In genomic region chr1:204544321-204544720, GRCh38 we compare ENCODE assay signal across 8 cellular contexts. TPM values are rescaled to one million over a fixed set of nuclear protein-coding genes. Genes with fewer than 3 reads are reported as not detected.
DNase-seq lines count a peak whose midpoint lies in the region; ATAC-seq and TF ChIP-seq lines count a peak whose summit lies in the region.

No MANE protein-coding gene starts in this region.

- H3K4me3 Mint-ChIP-seq in natural killer cell (peak overlapping the region; percentile 45), osteocyte (ENCODE audit: unreplicated experiment) (no peak overlapping the region)

- H3K4me3 ChIP-seq in uterus: no peak overlapping the region

- no peaks in the 10 kb centered on the region for H3K9me3 ChIP-seq in uterus

- no peaks in the 10 kb centered on the region for H3K4me1 ChIP-seq in uterus

- no peaks in the 10 kb centered on the region for H3K27me3 ChIP-seq in uterus

- TF ChIP-seq CTCF in natural killer cell (IDR thresholded peaks at IDR 0.05) (no peak), uterus (IDR thresholded peaks at IDR 0.05) (no peak), osteocyte (IDR thresholded peaks at IDR 0.05) (no peak)

- H3K4me1 Mint-ChIP-seq in natural killer cell (peaks cover 37 to 58% of the 10 kb centered on the region in 2 donors), osteocyte (ENCODE audit: unreplicated experiment) (peaks cover 21% of the 10 kb centered on the region)

- no peak overlapping the region for H3K27ac ChIP-seq in uterus

- TF ChIP-seq POLR2A in uterus (IDR thresholded peaks at IDR 0.05): no peak

- no peaks in the 10 kb centered on the region for H3K9me3 Mint-ChIP-seq in natural killer cell
- H3K9me3 Mint-ChIP-seq in osteocyte (ENCODE audit: unreplicated experiment): no peaks in the 10 kb centered on the region

- H3K27ac Mint-ChIP-seq in natural killer cell (peak overlapping the region; percentile 91), osteocyte (ENCODE audit: unreplicated experiment) (no peak overlapping the region)

- H3K36me3 ChIP-seq in uterus: no peaks in the 10 kb centered on the region

- intact Hi-C loops in natural killer cell (cut with micrococcal nuclease) (loop anchor here (1.0 to 5.0 kb wide), 3 partner anchors 23 to 37 kb away; partner anchors contain the start of gene MDM4), uterus (cut with DNase I; ENCODE audit: low total_unique reads) (no loop called here)

- H3K27me3 Mint-ChIP-seq in natural killer cell (ENCODE audit: low read depth in 2 of 2): no peaks in the 10 kb centered on the region
- H3K27me3 Mint-ChIP-seq in osteocyte (ENCODE audit: unreplicated experiment): no peaks in the 10 kb centered on the region

- H3K36me3 Mint-ChIP-seq in natural killer cell: peaks cover 30% of the 10 kb centered on the region
- H3K36me3 Mint-ChIP-seq in osteocyte (ENCODE audit: unreplicated experiment): peaks cover 70% of the 10 kb centered on the region

- ATAC-seq in GM18909 (IDR thresholded peaks at IDR 0.05; ENCODE audit: poor library complexity, unreplicated experiment) (peak; percentile 59), HG03565 (IDR thresholded peaks at IDR 0.05; ENCODE audit: unreplicated experiment) (peak; percentile 49), natural killer cell (peak; percentile 85 to 95 (median 92))

- peak; percentile 84 for DNase-seq in amniotic epithelial cell (ENCODE audit: low read depth)
- no peak for DNase-seq in natural killer cell
- no peak for DNase-seq in NCI-H748 (lab: John Stamatoyannopoulos, UW; ENCODE audit: unreplicated experiment)
- no peak for DNase-seq in NCI-H774 (lab: John Stamatoyannopoulos, UW)
- no peak for DNase-seq in uterus
- DNase-seq in osteocyte (ENCODE audit: extremely low spot score, unreplicated experiment): no peak

RNA-seq across cellular contexts. Expression of gene MDM4, which starts 28.1 kb away (rescaled TPM):
- 100 to 1,000 TPM; 295 to 324 (median 296) TPM for total RNA-seq in natural killer cell
- total RNA-seq in uterus: 100 to 1,000 TPM in 3 of 4 donors, 10 to 100 TPM in 1; 31.0 to 141 (median 134) TPM
- total RNA-seq in osteocyte: 70.8 and 77.3 TPM in 2 replicates

RNA-seq across cellular contexts. Expression of gene PIK3C2B, which starts 49.7 kb away (rescaled TPM):
- total RNA-seq in natural killer cell (10 to 100 TPM; 18.1 to 34.8 (median 29.5) TPM), uterus (10 to 100 TPM in 3 of 4 donors, 1 to 10 TPM in 1; 7.4 to 81.5 (median 38.3) TPM), osteocyte (14.9 and 17.5 TPM in 2 replicates)
